ENCODE assay signal across 2 cellular contexts in genomic region chr5:142426129-142426641, GRCh38.
TF ChIP-seq lines count a peak whose summit lies in the region.

No MANE protein-coding gene starts in this region.

TF ChIP-seq in liver, 16 proteins besides CTCF, POLR2A, EP300 and RAD21 (continued from another document):
- TF ChIP-seq REST (IDR thresholded peaks at IDR 0.05): no peak
- TF ChIP-seq EGR1 (IDR thresholded peaks at IDR 0.05; ENCODE audit: low read depth in 2 of 2): no peak
- TF ChIP-seq RXRA (IDR thresholded peaks at IDR 0.05): no peak
- no peak for TF ChIP-seq GABPA (IDR thresholded peaks at IDR 0.05 in 1 of 2, conservative IDR thresholded peaks at IDR 0.05 in 1 of 2)

TF ChIP-seq in HepG2, 621 proteins besides CTCF, POLR2A, EP300 and RAD21 (continued from another document):
- TF ChIP-seq ZNF318 (CRISPR knock-in tag; IDR thresholded peaks at IDR 0.05) (no peak), ZNF510 (CRISPR knock-in tag; IDR thresholded peaks at IDR 0.05; ENCODE audit: low read depth) (no peak), FIP1L1 (IDR thresholded peaks at IDR 0.05; ENCODE audit: borderline replicate concordance, insufficient read depth, low read depth, low read length) (no peak), MAX (IDR thresholded peaks at IDR 0.05) (no peak), ZBTB40 (IDR thresholded peaks at IDR 0.05) (no peak), ZBTB40 (CRISPR knock-in tag; IDR thresholded peaks at IDR 0.05) (no peak), NCOR1 (IDR thresholded peaks at IDR 0.05; ENCODE audit: borderline replicate concordance, low read length) (no peak)
